In the genomic region with DNA sequence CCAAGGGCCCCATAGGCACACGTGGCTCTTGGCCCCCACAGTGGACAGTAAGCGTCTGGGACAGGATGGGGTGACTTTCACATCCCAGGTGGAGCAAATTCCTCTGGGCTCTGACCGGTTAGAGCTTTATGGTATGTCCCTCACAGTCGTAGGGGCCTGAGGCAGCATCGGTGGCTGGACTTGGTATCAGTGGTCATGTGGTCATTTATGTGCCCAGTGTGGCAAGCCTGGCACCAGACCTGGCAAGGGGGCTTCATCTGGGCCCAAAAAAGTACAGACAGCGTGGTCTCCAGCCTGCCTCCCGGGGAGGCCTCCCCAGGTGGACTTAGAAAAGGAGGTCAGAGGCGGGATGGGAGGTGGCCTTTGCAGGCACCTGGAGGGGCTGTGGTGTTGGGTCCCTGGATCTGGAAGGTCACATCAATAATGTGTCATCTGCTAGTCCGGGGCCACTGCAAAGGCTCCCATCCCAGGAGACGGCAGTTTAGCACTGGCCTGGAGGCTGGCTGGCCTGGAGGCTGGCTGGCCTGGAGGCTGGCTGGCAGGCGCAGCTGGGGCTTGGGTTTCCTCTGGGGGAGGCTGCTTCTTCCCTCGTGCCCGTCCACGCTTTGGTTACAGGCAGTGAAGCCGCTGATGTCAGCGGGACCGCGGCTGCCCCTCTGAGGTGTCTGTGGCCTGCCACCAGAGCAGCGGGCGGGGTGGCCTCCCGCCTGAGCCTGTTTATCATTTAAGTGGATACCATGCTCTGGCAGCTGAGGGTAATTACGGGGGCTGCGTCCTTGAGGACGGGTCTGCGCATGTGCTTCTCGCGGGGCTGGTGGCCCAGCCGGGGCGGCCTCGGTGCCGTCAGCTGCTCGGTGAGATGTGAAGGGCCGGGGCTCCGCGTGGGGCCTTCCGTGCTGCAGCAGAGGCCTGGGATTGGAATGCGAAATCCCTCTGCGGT, we compare ENCODE assay signal across 12 cellular contexts.
"Had no signal": no experiment of that assay in that cellular context is flagged by ENCODE, and none has a peak within 500 bp of the region (broad histone marks: within the 10 kb centered on the region; RNA-seq: fewer than 3 reads in every experiment).

No MANE protein-coding gene starts in this region.

- H3K9me3 Mint-ChIP-seq: activated naive CD4-positive, alpha-beta T cell treated with anti-CD3 and anti-CD28 coated beads, Interleukin-2, amount 50 U/mL, for 24 hours; central memory CD8-positive, alpha-beta T cell had no signal

- H3K9me3 ChIP-seq: left lung, pancreas, thyroid gland had no signal

- H3K4me1 Mint-ChIP-seq: activated naive CD4-positive, alpha-beta T cell treated with anti-CD3 and anti-CD28 coated beads, Interleukin-2, amount 50 U/mL, for 24 hours; central memory CD8-positive, alpha-beta T cell had no signal

- H3K36me3 ChIP-seq: left lung, pancreas, thyroid gland had no signal

- H3K27me3 ChIP-seq: pancreas, thyroid gland had no signal

- H3K27ac ChIP-seq: left lung, pancreas, skin epidermis, thyroid gland had no signal

- H3K4me1 ChIP-seq: left lung, pancreas had no signal

- H3K4me3 Mint-ChIP-seq: activated naive CD4-positive, alpha-beta T cell treated with anti-CD3 and anti-CD28 coated beads, Interleukin-2, amount 50 U/mL, for 24 hours; central memory CD8-positive, alpha-beta T cell had no signal

- H3K4me3 ChIP-seq: left lung, pancreas, skin epidermis, thyroid gland had no signal

- H3K36me3 Mint-ChIP-seq: activated naive CD4-positive, alpha-beta T cell treated with anti-CD3 and anti-CD28 coated beads, Interleukin-2, amount 50 U/mL, for 24 hours; brain had no signal

- DNase-seq: activated CD4-positive, alpha-beta T cell treated with anti-CD3 and anti-CD28 coated beads, Interleukin-2, amount 50 U/mL, for 4 hours; activated CD4-positive, CD25-positive, alpha-beta regulatory T cell treated with anti-CD3 and anti-CD28 coated beads, Interleukin-2, amount 50 U/mL, for 72 hours; activated effector memory CD4-positive, alpha-beta T cell treated with Interleukin-2 at 50 U/mL for 16 hours; activated T-cell treated with anti-CD3 and anti-CD28 coated beads, Interleukin-2, amount 50 U/mL, for 1 hour; mesenchymal stem cell; pancreas; thyroid gland had no signal

- ATAC-seq: left lung, pancreas had no signal

- FAIRE-seq: pancreas had no signal
